Comparison of ENCODE assay signal across 30 cellular contexts in genomic region chr1:209384710-209385550, GRCh38.
DNase-seq lines count a peak whose midpoint lies in the region; TF ChIP-seq lines count a peak whose summit lies in the region.
"Had no signal": no experiment of that assay in that cellular context is flagged by ENCODE, and none has a peak within 500 bp of the region (broad histone marks: within the 10 kb centered on the region; RNA-seq: fewer than 3 reads in every experiment).

No MANE protein-coding gene starts in this region.

- no peak overlapping the region for H2AFZ ChIP-seq in mammary epithelial cell (ENCODE audit: low read depth, low read length)
- H2AFZ ChIP-seq in Karpas-422 (ENCODE audit: low read length): no peak overlapping the region

- H3K4me1 ChIP-seq in HUES64 (ENCODE audit: insufficient read depth, low read length) (peaks cover 49% of the 10 kb centered on the region), mammary epithelial cell (ENCODE audit: insufficient read depth, low read length) (peaks cover 82% of the 10 kb centered on the region), iPS-20b (ENCODE audit: insufficient read depth, low read length) (peaks cover 41% of the 10 kb centered on the region), thymus (ENCODE audit: control insufficient read depth, insufficient read depth, low read length) (no peaks in the 10 kb centered on the region), Karpas-422 (ENCODE audit: low read length) (no peaks in the 10 kb centered on the region)
- H3K4me1 ChIP-seq: right atrium auricular region, thyroid gland had no signal

- in situ Hi-C loops in mammary epithelial cell (cut with MboI; ENCODE audit: low sequenced_read_pairs in 2 of 2): loop anchor here in 1 of 2 donors (5.0 kb wide), 1 partner anchor 47 kb away; no protein-coding TSS in a partner anchor

- DNase-seq in mammary epithelial cell: peak; percentile 60
- no peak for DNase-seq in Karpas-422
- DNase-seq in D341Med (ENCODE audit: low spot score): no peak
- DNase-seq in NCI-H187 (lab: John Stamatoyannopoulos, UW): no peak
- DNase-seq: activated CD4-positive, CD25-positive, alpha-beta regulatory T cell treated with anti-CD3 and anti-CD28 coated beads, Interleukin-2, amount 50 U/mL, for 72 hours; activated CD8-positive, alpha-beta T cell treated with anti-CD3 and anti-CD28 coated beads for 36 hours; activated naive CD4-positive, alpha-beta T cell treated with anti-CD3 and anti-CD28 coated beads for 36 hours; cerebellar nuclear complex; dermis blood vessel endothelial cell; DMS53; GDM1; HCEC 1CT; hippocampal formation; KBM-7; left colon; MG63; NCI-H1105; NCI-H187 treated with DMSO at 0.1 percent for 48 hours; NCI-H524 treated with DMSO at 0.1 percent for 48 hours; OCI-M1; ovary; stimulated activated CD4-positive, alpha-beta T cell treated with anti-CD3 and anti-CD28 coated beads, Interleukin-1b, Interleukin-23, amount 100 ng/mL, for 48 hours; stimulated activated naive CD8-positive, alpha-beta T cell treated with anti-CD3 and anti-CD28 coated beads, Interleukin-15, Interleukin-2, amounts not matched to agents 100 U/mL and 50 U/mL, for 24 hours; T-helper 17 cell; thyroid gland had no signal

- H3K9me3 ChIP-seq in HUES64 (ENCODE audit: insufficient read depth, low read depth, low read length): no peaks in the 10 kb centered on the region
- H3K9me3 ChIP-seq in mammary epithelial cell (replicated peaks; ENCODE audit: insufficient read depth, low read length): no peaks in the 10 kb centered on the region
- no peaks in the 10 kb centered on the region for H3K9me3 ChIP-seq in iPS-20b (ENCODE audit: insufficient read depth, low read depth, low read length)
- H3K9me3 ChIP-seq in thymus (ENCODE audit: control insufficient read depth): no peaks in the 10 kb centered on the region
- H3K9me3 ChIP-seq in Karpas-422 (ENCODE audit: low read length): no peaks in the 10 kb centered on the region
- H3K9me3 ChIP-seq: BLaER1 treated with 17β-estradiol and CSF1 and Interleukin-3, amounts not matched to agents 10 nM and 100 nM; MG63; ovary; right atrium auricular region; thyroid gland had no signal

- H3K79me2 ChIP-seq in mammary epithelial cell (ENCODE audit: insufficient read depth, low read length) (peaks cover 2% of the 10 kb centered on the region), Karpas-422 (ENCODE audit: low read length) (no peaks in the 10 kb centered on the region)

- no peaks in the 10 kb centered on the region for H3K9me2 ChIP-seq in Karpas-422 (replicated peaks; ENCODE audit: insufficient read depth, low read length)

- H3K27me3 ChIP-seq in HUES64 (ENCODE audit: insufficient read depth, low read length): no peaks in the 10 kb centered on the region
- H3K27me3 ChIP-seq in mammary epithelial cell (ENCODE audit: insufficient read depth, low read length): no peaks in the 10 kb centered on the region
- H3K27me3 ChIP-seq in iPS-20b (ENCODE audit: insufficient read depth, low read length): no peaks in the 10 kb centered on the region
- no peaks in the 10 kb centered on the region for H3K27me3 ChIP-seq in thymus (ENCODE audit: control insufficient read depth, insufficient read depth)
- no peaks in the 10 kb centered on the region for H3K27me3 ChIP-seq in Karpas-422 (ENCODE audit: low read length)
- H3K27me3 ChIP-seq: BLaER1 treated with 17β-estradiol and CSF1 and Interleukin-3, amounts not matched to agents 10 nM and 100 nM; MG63; ovary; right atrium auricular region; thyroid gland had no signal

- peak overlapping the region; percentile 90 for H3K4me2 ChIP-seq in mammary epithelial cell (ENCODE audit: insufficient read depth, low read depth, low read length)
- H3K4me2 ChIP-seq in Karpas-422 (ENCODE audit: low read depth, low read length, poor library complexity, severe bottlenecking): no peak overlapping the region

- dilution Hi-C loops in mammary epithelial cell (cut with HindIII; ENCODE audit: low sequenced_read_pairs): no loop called here

- WGBS in HUES64: 86% methylated on average over 2 of the region's 2 CpGs
- WGBS in mammary epithelial cell (ENCODE audit: low coverage, missing lambda C conversion rate): 50% methylated on average over 2 of the region's 2 CpGs
- WGBS in thymus: 95% methylated on average over 2 of the region's 2 CpGs

- no peaks in the 10 kb centered on the region for H4K20me1 ChIP-seq in mammary epithelial cell (ENCODE audit: insufficient read depth, low read length)
- H4K20me1 ChIP-seq in Karpas-422 (ENCODE audit: insufficient read depth, low read depth, low read length): no peaks in the 10 kb centered on the region
- H4K20me1 ChIP-seq: BLaER1 treated with 17β-estradiol and CSF1 and Interleukin-3, amounts not matched to agents 10 nM and 100 nM had no signal

- intact Hi-C loops in mammary epithelial cell (cut with micrococcal nuclease): loop anchor here (1.0 to 10.0 kb wide), 5 partner anchors 9 to 420 kb away; partner anchors contain the start of genes IRF6 and LAMB3

- H3K9ac ChIP-seq in HUES64 (ENCODE audit: low read depth, low read length): peak overlapping the region; percentile 16; the same call in 1 of the 2 replicates
- H3K9ac ChIP-seq in mammary epithelial cell (ENCODE audit: insufficient read depth, low read length): peak overlapping the region; percentile 77
- H3K9ac ChIP-seq in iPS-20b (ENCODE audit: low read depth, low read length): peak overlapping the region; percentile 56
- H3K9ac ChIP-seq in Karpas-422 (ENCODE audit: low read length): no peak overlapping the region
- H3K9ac ChIP-seq: BLaER1 treated with 17β-estradiol and CSF1 and Interleukin-3, amounts not matched to agents 10 nM and 100 nM had no signal

- no peak for TF ChIP-seq CTCF in mammary epithelial cell (conservative IDR thresholded peaks at IDR 0.05 in 1 of 2, IDR thresholded peaks at IDR 0.05 in 1 of 2; ENCODE audit: extremely low read depth in 1 of 2, insufficient read depth in 1 of 2, low read depth in 1 of 2, low read length in 2 of 2)

- H3K4me3 ChIP-seq in HUES64 (ENCODE audit: low read length) (no peak overlapping the region), mammary epithelial cell (replicated peaks in 1 of 3; ENCODE audit: insufficient read depth in 1 of 3, low read depth in 2 of 3, low read length in 3 of 3) (peak overlapping the region in 1 of 3 experiments; percentile 0), iPS-20b (ENCODE audit: low read length) (peak overlapping the region; percentile 1; the same call in 1 of the 2 replicates), thymus (ENCODE audit: low read length) (no peak overlapping the region), Karpas-422 (ENCODE audit: low read length) (no peak overlapping the region)
- H3K4me3 ChIP-seq: BLaER1 treated with 17β-estradiol and CSF1 and Interleukin-3, amounts not matched to agents 10 nM and 100 nM; MG63; ovary; right atrium auricular region; thyroid gland had no signal

- BruUV-seq in mammary epithelial cell (replicated peaks; lab: Mats Ljungman, UMichigan): TSS peak; percentile 44

- CTCF ChIA-PET in mammary epithelial cell (lab: Charles Lee; ENCODE audit: low non-redundant PET): interaction anchor here (0.6 kb wide), 2 partner anchors 131 to 1363 kb away, joined by 3 to 5 read pairs; no protein-coding TSS in a partner anchor

- H3K27ac ChIP-seq in HUES64 (ENCODE audit: low read depth, low read length): peak overlapping the region; percentile 47
- H3K27ac ChIP-seq in mammary epithelial cell (ENCODE audit: insufficient read depth, low read depth, low read length): peak overlapping the region; percentile 98
- no peak overlapping the region for H3K27ac ChIP-seq in iPS-20b (ENCODE audit: low read length)
- H3K27ac ChIP-seq in thymus (ENCODE audit: low read depth): peak overlapping the region; percentile 36
- no peak overlapping the region for H3K27ac ChIP-seq in Karpas-422 (ENCODE audit: low read length)
- H3K27ac ChIP-seq: BLaER1 treated with 17β-estradiol and CSF1 and Interleukin-3, amounts not matched to agents 10 nM and 100 nM; ovary; right atrium auricular region; thyroid gland had no signal

- no peaks in the 10 kb centered on the region for H3K36me3 ChIP-seq in HUES64 (ENCODE audit: insufficient read depth, low read length)
- H3K36me3 ChIP-seq in mammary epithelial cell (ENCODE audit: insufficient read depth, low read length): no peaks in the 10 kb centered on the region
- no peaks in the 10 kb centered on the region for H3K36me3 ChIP-seq in iPS-20b (ENCODE audit: insufficient read depth, low read depth, low read length)
- H3K36me3 ChIP-seq in thymus (ENCODE audit: control insufficient read depth, insufficient read depth): no peaks in the 10 kb centered on the region
- H3K36me3 ChIP-seq in Karpas-422 (ENCODE audit: insufficient read depth, low read length): no peaks in the 10 kb centered on the region
- H3K36me3 ChIP-seq: BLaER1 treated with 17β-estradiol and CSF1 and Interleukin-3, amounts not matched to agents 10 nM and 100 nM; MG63; ovary; right atrium auricular region; thyroid gland had no signal

Comparison
In these comparisons a context has a peak if more than half of its experiments do, and no peak if none do; other contexts are left out.
1. H3K27ac ChIP-seq: peak in HUES64 (single experiment), mammary epithelial cell (single experiment) and thymus (single experiment); none in iPS-20b (single experiment) and Karpas-422 (single experiment).